11 cellular contexts compared by ENCODE assay signal in genomic region chr18:75456277-75456676, GRCh38. TPM values are rescaled to one million over a fixed set of nuclear protein-coding genes. Genes with fewer than 3 reads are reported as not detected.
A peak's percentile ranks its signal among the peaks of the same experiment; 100 is the strongest.
DNase-seq lines count a peak whose midpoint lies in the region; ATAC-seq and TF ChIP-seq lines count a peak whose summit lies in the region.
"Had no signal": no experiment of that assay in that cellular context is flagged by ENCODE, and none has a peak within 500 bp of the region (broad histone marks: within the 10 kb centered on the region; RNA-seq: fewer than 3 reads in every experiment).

No MANE protein-coding gene starts in this region.

- intact Hi-C loops in CD4-positive, alpha-beta memory T cell (cut with micrococcal nuclease) = no loop called here

- H3K4me1 ChIP-seq in CD4-positive, alpha-beta memory T cell (ENCODE audit: insufficient read depth, low read length) = peaks cover 10% of the 10 kb centered on the region
- H3K4me1 ChIP-seq in hepatocyte (ENCODE audit: insufficient read depth) = peaks cover 15% of the 10 kb centered on the region

- H3K27me3 ChIP-seq in CD4-positive, alpha-beta memory T cell (ENCODE audit: insufficient read depth, low read length) = peaks cover 16% of the 10 kb centered on the region
- peaks cover 2% of the 10 kb centered on the region for H3K27me3 ChIP-seq in hepatocyte

- H2AFZ ChIP-seq in hepatocyte = peak overlapping the region; percentile 67

- H3K27ac ChIP-seq in CD4-positive, alpha-beta memory T cell (ENCODE audit: low read depth, low read length) = no peak overlapping the region
- peak overlapping the region; percentile 14 for H3K27ac ChIP-seq in hepatocyte
- no peak overlapping the region for H3K27ac ChIP-seq in skin epidermis

- no peaks in the 10 kb centered on the region for H3K36me3 ChIP-seq in CD4-positive, alpha-beta memory T cell (ENCODE audit: insufficient read depth, low read length)
- no peaks in the 10 kb centered on the region for H3K36me3 ChIP-seq in hepatocyte (replicated peaks; ENCODE audit: insufficient read depth, low read depth)

- peaks cover 29 to 48% of the 10 kb centered on the region in 2 donors for H3K27me3 Mint-ChIP-seq in CD4-positive, alpha-beta memory T cell

- H3K36me3 Mint-ChIP-seq in CD4-positive, alpha-beta memory T cell = peaks cover 0 to 10% of the 10 kb centered on the region in 2 donors

- H3K9me3 Mint-ChIP-seq in CD4-positive, alpha-beta memory T cell = peaks cover 3 to 24% (median 17%) of the 10 kb centered on the region in 8 donors

- peak overlapping the region; percentile 49 to 81 (median 77) for H3K4me3 Mint-ChIP-seq in CD4-positive, alpha-beta memory T cell

- H3K27ac Mint-ChIP-seq in CD4-positive, alpha-beta memory T cell = no peak overlapping the region

- no peaks in the 10 kb centered on the region for H3K9me3 ChIP-seq in CD4-positive, alpha-beta memory T cell (ENCODE audit: control insufficient read depth in 1 of 2, low read length in 2 of 2)
- H3K9me3 ChIP-seq in hepatocyte (ENCODE audit: low read depth) = no peaks in the 10 kb centered on the region

- H3K4me2 ChIP-seq in hepatocyte = peak overlapping the region; percentile 95

- WGBS in hepatocyte (ENCODE audit: low lambda C conversion rate, missing lambda C conversion rate) = 22% methylated on average over 17 of the region's 17 CpGs

- peaks cover 7 to 15% (median 11%) of the 10 kb centered on the region in 4 donors for H3K4me1 Mint-ChIP-seq in CD4-positive, alpha-beta memory T cell

- H3K79me2 ChIP-seq in hepatocyte = no peaks in the 10 kb centered on the region

- no peak overlapping the region for H3K4me3 ChIP-seq in CD4-positive, alpha-beta memory T cell (ENCODE audit: low read length in 2 of 2)
- H3K4me3 ChIP-seq in hepatocyte = peak overlapping the region; percentile 33
- peak overlapping the region; percentile 19 to 44 (median 39) for H3K4me3 ChIP-seq in skin epidermis

- no peaks in the 10 kb centered on the region for H4K20me1 ChIP-seq in hepatocyte (ENCODE audit: insufficient read depth, poor library complexity, severe bottlenecking)

- no peaks in the 10 kb centered on the region for H3K9me2 ChIP-seq in hepatocyte (replicated peaks; ENCODE audit: insufficient read depth)

- POLR2A ChIA-PET in CD4-positive, alpha-beta memory T cell (lab: Charles Lee; ENCODE audit: partially characterized antibody) = no interaction called here

- no peak for DNase-seq in CD4-positive, alpha-beta memory T cell
- DNase-seq in activated T-cell treated with anti-CD3 and anti-CD28 coated beads, Interleukin-2, amount 50 U/mL, for 48 hours = peak; percentile 31 to 32
- DNase-seq in hepatocyte (ENCODE audit: low spot score) (peak; percentile 13), retina (no peak)
- DNase-seq: DND-41 had no signal

- CTCF ChIA-PET in CD4-positive, alpha-beta memory T cell (lab: Charles Lee; ENCODE audit: partially characterized antibody) = no interaction called here

- ATAC-seq in HG03135 (IDR thresholded peaks at IDR 0.05; ENCODE audit: unreplicated experiment) (no peak), GM18870 (IDR thresholded peaks at IDR 0.05; ENCODE audit: unreplicated experiment) (no peak), GM18511 (IDR thresholded peaks at IDR 0.05; ENCODE audit: unreplicated experiment) (no peak)

- TF ChIP-seq CTCF in hepatocyte (IDR thresholded peaks at IDR 0.05; ENCODE audit: poor library complexity) = no peak

RNA-seq across cellular contexts. Expression of gene SMIM21, which starts 28.8 kb away (rescaled TPM):
- total RNA-seq in CD4-positive, alpha-beta memory T cell = not detected
- not detected for polyA plus RNA-seq in CD4-positive, alpha-beta memory T cell
- total RNA-seq in hepatocyte = not detected in 2 replicates
- not detected in 2 replicates for polyA plus RNA-seq in hepatocyte
- total RNA-seq: bronchial epithelial cell, mononuclear cell had no signal

Comparison
In these comparisons a context has a peak if more than half of its experiments do, and no peak if none do; other contexts are left out.
1. DNase-seq: peak in activated T-cell treated with anti-CD3 and anti-CD28 coated beads, Interleukin-2, amount 50 U/mL, for 48 hours (2 of 2) and hepatocyte (single experiment); none in CD4-positive, alpha-beta memory T cell (0 of 5) and retina (single experiment).
2. H3K4me3 ChIP-seq: peak in hepatocyte (single experiment) and skin epidermis (7 of 7); none in CD4-positive, alpha-beta memory T cell (0 of 2).